ENCODE assay signal across 13 cellular contexts in the genomic region with DNA sequence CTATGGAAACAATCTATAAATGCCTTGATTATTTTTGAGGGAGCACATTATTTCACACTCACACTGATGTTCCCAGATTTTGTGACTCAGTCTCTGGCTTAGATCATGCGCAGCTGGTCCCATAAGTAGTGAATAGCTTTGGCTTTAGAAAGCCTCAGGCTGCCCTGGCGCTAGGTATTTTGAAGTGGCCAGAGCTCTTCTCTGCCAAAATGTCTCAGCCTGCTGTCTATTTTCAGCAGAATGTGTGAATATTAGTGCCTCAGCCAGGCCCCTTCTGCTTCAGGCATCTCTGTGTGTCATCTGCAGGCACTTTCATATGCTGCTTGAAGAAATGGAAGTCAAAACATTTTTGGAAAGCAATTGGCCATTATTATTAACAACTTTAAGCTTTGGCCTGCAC.
DNase-seq lines count a peak whose midpoint lies in the region; ATAC-seq and TF ChIP-seq lines count a peak whose summit lies in the region.
"Had no signal": no experiment of that assay in that cellular context is flagged by ENCODE, and none has a peak within 500 bp of the region (broad histone marks: within the 10 kb centered on the region; RNA-seq: fewer than 3 reads in every experiment).

No MANE protein-coding gene starts in this region.

- H3K36me3 ChIP-seq in SJCRH30 (no peaks in the 10 kb centered on the region), PC-3 (ENCODE audit: low read depth, low read length) (no peaks in the 10 kb centered on the region)

- no peaks in the 10 kb centered on the region for H3K79me2 ChIP-seq in PC-3 (ENCODE audit: low read length)

- DNase-seq in GM04504 (ENCODE audit: low read depth) (peak; percentile 83), SJCRH30 (peak; percentile 10 to 25), fibroblast of the aortic adventitia (ENCODE audit: low read depth) (peak; percentile 70), non-pigmented ciliary epithelial cell (ENCODE audit: low read depth) (peak; percentile 41), PC-3 (no peak)
- DNase-seq: activated CD4-positive, alpha-beta T cell treated with anti-CD3 and anti-CD28 coated beads, Interleukin-2, amount 10 ng/mL, durations not matched to agents 7 days and 5 days; activated T-cell treated with anti-CD3 and anti-CD28 coated beads, Interleukin-2, amount 50 U/mL, for 72 hours; effector CD8-positive, alpha-beta T cell; NCI-H345 had no signal

- H3F3A ChIP-seq in PC-3 (ENCODE audit: low read length, unreplicated experiment), result no peaks in the 10 kb centered on the region

- CTCF ChIA-PET in PC-3 (lab: Charles Lee), result no interaction called here

- no peaks in the 10 kb centered on the region for H4K20me1 ChIP-seq in PC-3 (ENCODE audit: low read length)

- no peak overlapping the region for H3K9ac ChIP-seq in PC-3 (ENCODE audit: low read length)

- H2AFZ ChIP-seq in PC-3 (ENCODE audit: low read length), result no peak overlapping the region

- H3K27me3 ChIP-seq in SJCRH30 (no peaks in the 10 kb centered on the region), PC-3 (ENCODE audit: low read length) (no peaks in the 10 kb centered on the region)

- TF ChIP-seq CTCF in fibroblast of the aortic adventitia (IDR thresholded peaks at IDR 0.05; ENCODE audit: insufficient read depth, low read length) (no peak), PC-3 (conservative IDR thresholded peaks at IDR 0.05; ENCODE audit: low read depth, low read length) (no peak)

- ATAC-seq in GM18861 (IDR thresholded peaks at IDR 0.05; ENCODE audit: unreplicated experiment) (no peak), PC-3 (no peak), GM19452 (IDR thresholded peaks at IDR 0.05; ENCODE audit: unreplicated experiment) (no peak)
- ATAC-seq: activated T-cell treated with anti-CD3 and anti-CD28 coated beads, Interleukin-2, amount 50 U/mL, for 72 hours; Panc1 had no signal

- H3K9me2 ChIP-seq in PC-3 (replicated peaks; ENCODE audit: low read length), result no peaks in the 10 kb centered on the region

- no peak overlapping the region for H3K4me3 ChIP-seq in SJCRH30
- H3K4me3 ChIP-seq in fibroblast of the aortic adventitia (ENCODE audit: low read depth, low read length), result no peak overlapping the region
- H3K4me3 ChIP-seq in PC-3 (ENCODE audit: low read length), result no peak overlapping the region
- H3K4me3 ChIP-seq: skin epidermis had no signal

- POLR2A ChIA-PET in PC-3 (lab: Charles Lee; ENCODE audit: unreplicated experiment), result no interaction called here

- H3K9me3 ChIP-seq in SJCRH30 (replicated peaks), result no peaks in the 10 kb centered on the region
- no peaks in the 10 kb centered on the region for H3K9me3 ChIP-seq in PC-3 (ENCODE audit: low read length)

- H3K27ac ChIP-seq in SJCRH30 (no peak overlapping the region), PC-3 (ENCODE audit: low read length) (no peak overlapping the region)
- H3K27ac ChIP-seq: skin epidermis had no signal

- intact Hi-C loops in PC-3 (cut with micrococcal nuclease), result no loop called here

- H3K4me1 ChIP-seq in SJCRH30 (peaks cover 7% of the 10 kb centered on the region), PC-3 (ENCODE audit: insufficient read depth, low read length) (0 out of 2 replicates have a peak, but pooled peaks cover 3% of the 10 kb centered on the region)

- no peak overlapping the region for H3K4me2 ChIP-seq in PC-3 (ENCODE audit: low read length)

- BruUV-seq in PC-3 (replicated peaks; lab: Mats Ljungman, UMichigan), result no TSS peak
